8 cellular contexts compared by ENCODE assay signal in genomic region chr16:29973384-29974246, GRCh38. TPM values are rescaled to one million over a fixed set of nuclear protein-coding genes. Genes with fewer than 3 reads are reported as not detected.
A peak's percentile ranks its signal among the peaks of the same experiment; 100 is the strongest.
DNase-seq lines count a peak whose midpoint lies in the region; ATAC-seq and TF ChIP-seq lines count a peak whose summit lies in the region.

Gene TAOK2 (plus strand): TSS chr16:29973868. CDS start chr16:29977773, 3,905 bp downstream.

- peak; percentile 57 to 89 for TF ChIP-seq POLR2A in uterus (IDR thresholded peaks at IDR 0.05)

- H3K4me3 ChIP-seq in ascending aorta (peak within 1 kb of the TSS; percentile 80 to 93), right cardiac atrium (ENCODE audit: low read length) (peak within 1 kb of the TSS; percentile 71), uterus (peak within 1 kb of the TSS; percentile 89 to 91)

- H3K9me3 ChIP-seq in ascending aorta (no peaks in the 10 kb centered on the region), right cardiac atrium (ENCODE audit: control insufficient read depth, low read length) (no peaks in the 10 kb centered on the region), uterus (no peaks in the 10 kb centered on the region)

- H3K4me1 ChIP-seq in ascending aorta (peaks cover 12 to 24% of the 10 kb centered on the region in 2 donors), right cardiac atrium (ENCODE audit: control insufficient read depth, insufficient read depth, low read length) (peaks cover 11% of the 10 kb centered on the region), uterus (peaks cover 0 to 14% of the 10 kb centered on the region in 2 donors)

- 2% methylated on average over 75 of the region's 75 CpGs for WGBS in right cardiac atrium

- no peaks in the 10 kb centered on the region for H3K27me3 ChIP-seq in ascending aorta
- no peaks in the 10 kb centered on the region for H3K27me3 ChIP-seq in right cardiac atrium (ENCODE audit: control insufficient read depth, insufficient read depth)
- H3K27me3 ChIP-seq in uterus, result no peaks in the 10 kb centered on the region

- H3K27ac ChIP-seq in ascending aorta, result peak within 1 kb of the TSS; percentile 85 to 90
- H3K27ac ChIP-seq in right cardiac atrium (ENCODE audit: low read length), result peak within 1 kb of the TSS; percentile 88
- H3K27ac ChIP-seq in uterus, result peak within 1 kb of the TSS; percentile 90 to 96

- intact Hi-C loops in ascending aorta (cut with DNase I), result loop anchor here (1.0 to 5.0 kb wide), 5 partner anchors 12 to 166 kb away; partner anchors contain the start of genes CDIPT, INO80E, KCTD13 and MAZ
- intact Hi-C loops in right cardiac atrium (cut with DNase I), result no loop called here
- intact Hi-C loops in uterus (cut with DNase I; ENCODE audit: low total_unique reads), result no loop called here

- no peak for TF ChIP-seq CTCF in ascending aorta (IDR thresholded peaks at IDR 0.05)
- peak in 1 of 4 experiments; percentile 11 for TF ChIP-seq CTCF in uterus (IDR thresholded peaks at IDR 0.05)

- H3K36me3 ChIP-seq in ascending aorta (peaks cover 25 to 34% of the 10 kb centered on the region in 2 donors), uterus (no peaks in the 10 kb centered on the region)

- DNase-seq in NCI-H2029 treated with DMSO at 0.1 percent for 48 hours (lab: John Stamatoyannopoulos, UW) (peak; percentile 91), T-helper 22 cell (ENCODE audit: low read depth) (peak; percentile 92), ascending aorta (ENCODE audit: low spot score in 2 of 2) (peak; percentile 94 to 99), right cardiac atrium (peak; percentile 99 to 100 (median 99)), putamen (ENCODE audit: low spot score) (peak; percentile 99), uterus (peak; percentile 99)

- ATAC-seq in GM18508 (IDR thresholded peaks at IDR 0.05; ENCODE audit: insufficient read depth, unreplicated experiment), result peak; percentile 52
- ATAC-seq in HG02981 (IDR thresholded peaks at IDR 0.05; ENCODE audit: unreplicated experiment), result peak; percentile 86
- peak; percentile 97 to 99 for ATAC-seq in right cardiac atrium

RNA-seq across cellular contexts. Expression of gene TAOK2, which starts in this region (rescaled TPM):
- total RNA-seq in ascending aorta (101 TPM), right cardiac atrium (10 to 100 TPM; 37.2 to 40.1 (median 39.4) TPM), uterus (10 to 100 TPM; 28.4 to 70.0 (median 46.6) TPM)
- 38.3 TPM for polyA plus RNA-seq in right cardiac atrium

Comparison
In these comparisons a context has a peak if more than half of its experiments do, and no peak if none do; other contexts are left out.
1. Peak in every context shown above with its lines: DNase-seq, ATAC-seq, H3K4me3 ChIP-seq and H3K27ac ChIP-seq.